8 cellular contexts compared by ENCODE assay signal in genomic region chr2:123162400-123163016, GRCh38.
"Had no signal": no experiment of that assay in that cellular context is flagged by ENCODE, and none has a peak within 500 bp of the region (broad histone marks: within the 10 kb centered on the region; RNA-seq: fewer than 3 reads in every experiment).

No MANE protein-coding gene starts in this region.

- H3K4me3 ChIP-seq: GM12878 had no signal

- FAIRE-seq: G401.6, GM12878, GM12891, GM12892, GM18507, GM19239 had no signal

- ATAC-seq: GM12878 had no signal

- DNase-seq: GDM1, GF-D8 had no signal
